In genomic region chr13:28492527-28493367, GRCh38 we compare ENCODE assay signal across 9 cellular contexts. TPM values are rescaled to one million over a fixed set of nuclear protein-coding genes. Genes with fewer than 3 reads are reported as not detected.
DNase-seq lines count a peak whose midpoint lies in the region; ATAC-seq and TF ChIP-seq lines count a peak whose summit lies in the region.
"Had no signal": no experiment of that assay in that cellular context is flagged by ENCODE, and none has a peak within 500 bp of the region (broad histone marks: within the 10 kb centered on the region; RNA-seq: fewer than 3 reads in every experiment).

No MANE protein-coding gene starts in this region.

- peak; percentile 72 for ATAC-seq in GM18873 (IDR thresholded peaks at IDR 0.05; ENCODE audit: low FRiP score, unreplicated experiment)
- no peak for ATAC-seq in left colon

- H3K27me3 Mint-ChIP-seq in Calu3 (ENCODE audit: unreplicated experiment), result peaks cover 47% of the 10 kb centered on the region

- H3K9me3 ChIP-seq in endocrine pancreas (ENCODE audit: control insufficient read depth, low read length) (no peaks in the 10 kb centered on the region), PC-9 (ENCODE audit: insufficient read depth, low read depth) (no peaks in the 10 kb centered on the region), A673 (ENCODE audit: low read depth, low read length, poor library complexity, severe bottlenecking) (no peaks in the 10 kb centered on the region)

- H2AFZ ChIP-seq in PC-9, result no peak overlapping the region

- H3F3A ChIP-seq in PC-9 (ENCODE audit: insufficient read depth, low read depth), result no peaks in the 10 kb centered on the region

- no peaks in the 10 kb centered on the region for H3K36me3 ChIP-seq in endocrine pancreas (ENCODE audit: control insufficient read depth, insufficient read depth, low read length)
- no peaks in the 10 kb centered on the region for H3K36me3 ChIP-seq in PC-9 (ENCODE audit: low read depth)
- H3K36me3 ChIP-seq in A673 (ENCODE audit: insufficient read depth, low read length, poor library complexity, severe bottlenecking), result no peaks in the 10 kb centered on the region

- no TSS peak for BruUV-seq in PC-9 (replicated peaks; lab: Mats Ljungman, UMichigan)
- no TSS peak for BruUV-seq in Calu3 (replicated peaks; lab: Mats Ljungman, UMichigan)
- no TSS peak for BruUV-seq in A673 (replicated peaks; lab: Mats Ljungman, UMichigan)

- no peaks in the 10 kb centered on the region for H4K20me1 ChIP-seq in PC-9 (ENCODE audit: insufficient read depth)

- DNase-seq in T follicular helper cell (ENCODE audit: low read depth) (peak; percentile 25), left colon (no peak), PC-9 (no peak), Calu3 (no peak), A673 (ENCODE audit: low spot score) (no peak)
- DNase-seq in stimulated activated CD4-positive, alpha-beta T cell treated with anti-CD3 and anti-CD28 coated beads, Interleukin-12 subunit alpha, Interleukin-12 subunit beta, amount 100 ng/mL, for 48 hours (ENCODE audit: low read depth in 2 of 3, low spot score in 1 of 3), result peak; percentile 3 to 49 (median 41)
- DNase-seq: substantia nigra had no signal

- H3K4me1 ChIP-seq in endocrine pancreas (ENCODE audit: control insufficient read depth, insufficient read depth, low read length), result no peaks in the 10 kb centered on the region
- no peaks in the 10 kb centered on the region for H3K4me1 ChIP-seq in PC-9 (replicated peaks; ENCODE audit: insufficient read depth)
- H3K4me1 ChIP-seq in A673 (ENCODE audit: insufficient read depth, low read length, poor library complexity, severe bottlenecking), result peaks cover 27% of the 10 kb centered on the region

- H3K27ac Mint-ChIP-seq in Calu3 (ENCODE audit: unreplicated experiment), result no peak overlapping the region

- H3K4me3 ChIP-seq in endocrine pancreas (ENCODE audit: control insufficient read depth, insufficient read depth, low read length) (peak overlapping the region; percentile 8), PC-9 (no peak overlapping the region), A673 (ENCODE audit: low read depth, low read length, poor library complexity, severe bottlenecking) (no peak overlapping the region)

- H3K4me3 Mint-ChIP-seq in Calu3 (ENCODE audit: low read depth, unreplicated experiment), result no peak overlapping the region

- H3K9me2 ChIP-seq in PC-9 (ENCODE audit: insufficient read depth), result no peaks in the 10 kb centered on the region

- intact Hi-C loops in left colon (cut with DNase I, micrococcal nuclease), result no loop called here
- intact Hi-C loops in PC-9 (cut with micrococcal nuclease; ENCODE audit: unreplicated experiment), result no loop called here
- intact Hi-C loops in Calu3 (cut with micrococcal nuclease; ENCODE audit: unreplicated experiment), result no loop called here
- intact Hi-C loops in A673 (cut with micrococcal nuclease; ENCODE audit: unreplicated experiment), result no loop called here

- TF ChIP-seq CTCF in PC-9 (conservative IDR thresholded peaks at IDR 0.05), result no peak
- TF ChIP-seq CTCF in Calu3 (IDR thresholded peaks at IDR 0.05; ENCODE audit: unreplicated experiment), result no peak
- no peak for TF ChIP-seq CTCF in A673 (conservative IDR thresholded peaks at IDR 0.05; ENCODE audit: low read depth, low read length)

- POLR2A ChIA-PET in PC-9 (lab: Charles Lee; ENCODE audit: unreplicated experiment) (no interaction called here), A673 (lab: Charles Lee; ENCODE audit: low non-redundant PET) (interaction anchor here (0.7 kb wide), 1 partner anchor 175 kb away, joined by 3 read pairs; no protein-coding TSS in a partner anchor)

- no peaks in the 10 kb centered on the region for H3K4me1 Mint-ChIP-seq in Calu3 (ENCODE audit: low read depth, unreplicated experiment)

- H3K9me3 Mint-ChIP-seq in Calu3 (ENCODE audit: low read depth, unreplicated experiment), result no peaks in the 10 kb centered on the region

- CTCF ChIA-PET in PC-9 (lab: Charles Lee) (no interaction called here), Calu3 (lab: Charles Lee) (no interaction called here), A673 (lab: Charles Lee) (no interaction called here)

- no peaks in the 10 kb centered on the region for H3K36me3 Mint-ChIP-seq in Calu3 (ENCODE audit: insufficient read depth, unreplicated experiment)

- no peaks in the 10 kb centered on the region for H3K79me2 ChIP-seq in PC-9 (ENCODE audit: low read depth)

- H3K27me3 ChIP-seq in endocrine pancreas (ENCODE audit: control insufficient read depth, insufficient read depth, low read length), result peaks cover 12% of the 10 kb centered on the region
- H3K27me3 ChIP-seq in PC-9 (ENCODE audit: insufficient read depth, low read depth), result peaks cover 69% of the 10 kb centered on the region
- peaks cover 48% of the 10 kb centered on the region for H3K27me3 ChIP-seq in A673 (replicated peaks; ENCODE audit: insufficient read depth, low read depth, low read length, poor library complexity)

- H3K27ac ChIP-seq in PC-9, result no peak overlapping the region
- no peak overlapping the region for H3K27ac ChIP-seq in A673 (ENCODE audit: low read depth, low read length, poor library complexity, severe bottlenecking)

- H3K9ac ChIP-seq in endocrine pancreas (ENCODE audit: control insufficient read depth, insufficient read depth, low read length), result no peak overlapping the region

- no peak overlapping the region for H3K4me2 ChIP-seq in PC-9

RNA-seq across cellular contexts. Expression of gene FLT1, which starts 2.2 kb away (rescaled TPM):
- 1 to 10 TPM; 5.7 to 5.8 TPM for total RNA-seq in left colon
- total RNA-seq in PC-9 (2021), result not detected in 2 replicates
- total RNA-seq in Calu3 (2022), result not detected in 2 replicates
- 4.3 and 5.2 TPM in 2 replicates for total RNA-seq in A673 (2021)

Comparison
In these comparisons a context has a peak if more than half of its experiments do, and no peak if none do; other contexts are left out.
1. DNase-seq: peak in T follicular helper cell (single experiment) and stimulated activated CD4-positive, alpha-beta T cell treated with anti-CD3 and anti-CD28 coated beads, Interleukin-12 subunit alpha, Interleukin-12 subunit beta, amount 100 ng/mL, for 48 hours (3 of 3); none in left colon (0 of 2), PC-9 (0 of 2), Calu3 (single experiment) and A673 (single experiment).